In the genomic region with DNA sequence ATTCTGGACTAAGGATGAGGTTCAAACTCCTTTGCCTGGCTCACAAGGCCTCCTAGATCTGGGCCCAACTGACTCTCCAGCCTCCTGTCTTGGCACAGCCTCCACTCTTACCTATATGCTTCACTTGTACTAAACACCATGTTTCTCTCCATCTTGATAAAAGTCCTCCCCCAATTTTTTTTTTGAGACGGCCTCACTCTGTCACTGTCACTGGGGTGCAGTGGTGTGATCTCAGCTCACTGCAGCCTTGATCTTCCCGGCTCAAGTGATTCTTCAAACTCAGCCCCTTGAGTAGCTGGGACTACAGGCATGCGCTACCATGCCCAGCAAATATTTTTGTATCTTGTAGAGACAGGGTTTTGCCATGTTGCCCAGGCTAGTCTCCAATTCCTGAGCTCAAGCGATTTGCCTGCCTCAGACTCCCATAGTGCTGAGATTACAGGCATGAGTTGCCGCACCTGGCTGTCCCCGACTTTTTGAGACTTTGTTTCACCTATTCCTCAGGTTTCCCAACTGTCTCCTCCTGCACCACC, we compare ENCODE assay signal across 15 cellular contexts. TPM values are rescaled to one million over a fixed set of nuclear protein-coding genes. Genes with fewer than 3 reads are reported as not detected.
A peak's percentile ranks its signal among the peaks of the same experiment; 100 is the strongest.
DNase-seq lines count a peak whose midpoint lies in the region; ATAC-seq and TF ChIP-seq lines count a peak whose summit lies in the region.
"Had no signal": no experiment of that assay in that cellular context is flagged by ENCODE, and none has a peak within 500 bp of the region (broad histone marks: within the 10 kb centered on the region; RNA-seq: fewer than 3 reads in every experiment).

No MANE protein-coding gene starts in this region.

- POLR2A ChIA-PET in Caco-2 (lab: Charles Lee): no interaction called here

- no TSS peak for BruUV-seq in Caco-2 (replicated peaks; lab: Mats Ljungman, UMichigan)

- no peak for ATAC-seq in GM19463 (IDR thresholded peaks at IDR 0.05; ENCODE audit: unreplicated experiment)
- ATAC-seq: left colon had no signal

- CTCF ChIA-PET in Caco-2 (lab: Charles Lee): interaction anchor here (3.6 kb wide), 1 partner anchor 14 kb away, joined by 20 read pairs; no protein-coding TSS in a partner anchor

- H3K4me1 Mint-ChIP-seq in Caco-2 (ENCODE audit: low read depth, unreplicated experiment): peaks cover 46% of the 10 kb centered on the region
- H3K4me1 Mint-ChIP-seq in brain: peaks cover 47% of the 10 kb centered on the region
- peaks cover 25% of the 10 kb centered on the region for H3K4me1 Mint-ChIP-seq in nephron

- H3K4me3 Mint-ChIP-seq in Caco-2 (ENCODE audit: unreplicated experiment): no peak overlapping the region
- peak overlapping the region in 3 of 5 experiments; percentile 23 to 81 (median 36) for H3K4me3 Mint-ChIP-seq in brain
- H3K4me3 Mint-ChIP-seq in nephron: peak overlapping the region; percentile 14 to 76 (median 63)

- H3K27me3 Mint-ChIP-seq in Caco-2 (ENCODE audit: insufficient read depth, unreplicated experiment): no peaks in the 10 kb centered on the region
- peaks cover 11% of the 10 kb centered on the region for H3K27me3 Mint-ChIP-seq in brain
- peaks cover 15% of the 10 kb centered on the region for H3K27me3 Mint-ChIP-seq in nephron (ENCODE audit: low read depth)

- H3K4me1 ChIP-seq in Caco-2: peaks cover 34% of the 10 kb centered on the region

- intact Hi-C loops in Caco-2 (cut with micrococcal nuclease; ENCODE audit: unreplicated experiment): no loop called here
- intact Hi-C loops in posterior cingulate gyrus (cut with DNase I): no loop called here

- peak overlapping the region; percentile 16 for H3K27ac Mint-ChIP-seq in Caco-2 (ENCODE audit: unreplicated experiment)
- H3K27ac Mint-ChIP-seq in brain: peak overlapping the region in 1 of 5 experiments; percentile 1
- H3K27ac Mint-ChIP-seq in nephron: no peak overlapping the region

- H3K27me3 ChIP-seq in Caco-2 (replicated peaks; ENCODE audit: control insufficient read depth, insufficient read depth, low read length): no peaks in the 10 kb centered on the region
- H3K27me3 ChIP-seq: upper lobe of left lung had no signal

- H3K36me3 Mint-ChIP-seq in Caco-2 (ENCODE audit: insufficient read depth, unreplicated experiment) (peaks cover 16% of the 10 kb centered on the region), brain (peaks cover 10% of the 10 kb centered on the region), nephron (ENCODE audit: low read depth) (no peaks in the 10 kb centered on the region)

- TF ChIP-seq CTCF in Caco-2 (IDR thresholded peaks at IDR 0.05; ENCODE audit: insufficient read depth in 1 of 2, low read depth in 1 of 2, low read length in 1 of 2, severe bottlenecking in 1 of 2, unreplicated experiment in 1 of 2) (no peak), brain (conservative IDR thresholded peaks at IDR 0.05) (no peak), nephron (IDR thresholded peaks at IDR 0.05; ENCODE audit: unreplicated experiment in 3 of 3) (no peak)

- H3K9me3 ChIP-seq in Caco-2: no peaks in the 10 kb centered on the region
- H3K9me3 ChIP-seq: upper lobe of left lung had no signal

- H3K9me3 Mint-ChIP-seq in Caco-2 (ENCODE audit: unreplicated experiment): no peaks in the 10 kb centered on the region
- no peaks in the 10 kb centered on the region for H3K9me3 Mint-ChIP-seq in brain
- H3K9me3 Mint-ChIP-seq in nephron: no peaks in the 10 kb centered on the region

- H3K36me3 ChIP-seq in Caco-2 (ENCODE audit: control insufficient read depth, insufficient read depth, low read length): no peaks in the 10 kb centered on the region

- DNase-seq in NCI-H526 (lab: John Stamatoyannopoulos, UW) (peak; percentile 74 to 82), NCI-H526 treated with DMSO at 0.1 percent for 48 hours (lab: John Stamatoyannopoulos, UW) (no peak), Caco-2 (no peak), posterior cingulate gyrus (no peak), 8988T (no peak)
- DNase-seq: activated CD4-positive, alpha-beta T cell treated with anti-CD3 and anti-CD28 coated beads, Interleukin-2, amount 50 U/mL, for 48 hours; left colon; NCI-H2081; SIG-M5; stimulated activated CD4-positive, alpha-beta T cell treated with anti-CD3 and anti-CD28 coated beads, Interleukin-15, amount 100 ng/mL, for 24 hours; T1000; upper lobe of left lung had no signal

- H3K4me3 ChIP-seq in Caco-2 (ENCODE audit: low read depth, low read length): no peak overlapping the region
- H3K4me3 ChIP-seq: upper lobe of left lung had no signal

RNA-seq across cellular contexts. Expression of gene CD34, which starts 39.7 kb away (rescaled TPM):
- total RNA-seq in Caco-2 (2022): not detected in 2 replicates
- polyA plus RNA-seq in brain (ENCODE audit: insufficient read depth, low read depth, low replicate concordance): 29.1 TPM

Comparison
In these comparisons a context has a peak if more than half of its experiments do, and no peak if none do; other contexts are left out.
1. DNase-seq: peak in NCI-H526 (2 of 2); none in NCI-H526 treated with DMSO at 0.1 percent for 48 hours (single experiment), Caco-2 (0 of 2), posterior cingulate gyrus (0 of 10) and 8988T (single experiment).